9 cellular contexts compared by ENCODE assay signal in the genomic region with DNA sequence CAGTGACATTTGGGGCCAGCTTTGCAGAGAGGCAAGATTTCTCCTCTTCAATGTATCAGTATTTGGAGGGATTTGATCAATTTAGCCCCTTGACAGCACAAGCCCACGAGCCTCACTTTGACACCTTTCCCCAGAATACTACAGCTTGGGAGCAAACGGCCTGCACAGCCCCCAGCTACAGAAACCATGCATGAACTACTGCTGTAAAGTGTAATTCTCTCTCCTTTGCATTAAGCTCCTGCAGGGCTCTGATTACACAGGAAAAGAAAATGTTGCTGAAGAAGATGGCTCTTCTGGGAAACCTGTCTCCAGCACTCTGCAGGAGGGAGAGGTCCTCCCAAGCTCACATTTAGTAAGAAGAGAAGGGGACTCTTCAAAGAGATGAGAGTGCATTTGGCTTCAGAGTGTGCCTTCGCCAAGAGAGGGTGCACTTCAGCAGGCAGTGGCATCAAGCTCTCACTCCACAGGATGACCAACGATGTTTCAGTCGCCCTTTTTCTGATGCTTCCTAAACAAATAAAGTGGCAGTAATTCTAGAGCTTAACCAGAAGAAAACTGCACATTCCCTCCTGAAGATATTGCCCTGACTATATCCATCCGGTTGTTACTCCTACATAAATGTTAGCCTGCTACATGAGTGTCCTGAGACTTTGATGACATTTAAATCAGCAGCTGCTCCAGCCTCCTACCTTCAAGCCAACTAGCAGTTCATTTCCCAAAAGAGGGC.
DNase-seq lines count a peak whose midpoint lies in the region; ATAC-seq and TF ChIP-seq lines count a peak whose summit lies in the region.
"Had no signal": no experiment of that assay in that cellular context is flagged by ENCODE, and none has a peak within 500 bp of the region (broad histone marks: within the 10 kb centered on the region; RNA-seq: fewer than 3 reads in every experiment).

No MANE protein-coding gene starts in this region.

- H3K27me3 Mint-ChIP-seq in activated naive CD8-positive, alpha-beta T cell treated with anti-CD3 and anti-CD28 coated beads, Interleukin-2, amount 50 U/mL, for 24 hours: no peaks in the 10 kb centered on the region
- H3K27me3 Mint-ChIP-seq in type B pancreatic cell: no peaks in the 10 kb centered on the region

- peak overlapping the region; percentile 13 for H3K27ac Mint-ChIP-seq in activated naive CD8-positive, alpha-beta T cell treated with anti-CD3 and anti-CD28 coated beads, Interleukin-2, amount 50 U/mL, for 24 hours
- no peak overlapping the region for H3K27ac Mint-ChIP-seq in type B pancreatic cell

- peaks cover 24% of the 10 kb centered on the region for H3K9me3 Mint-ChIP-seq in activated naive CD8-positive, alpha-beta T cell treated with anti-CD3 and anti-CD28 coated beads, Interleukin-2, amount 50 U/mL, for 24 hours
- peaks cover 11% of the 10 kb centered on the region for H3K9me3 Mint-ChIP-seq in type B pancreatic cell

- DNase-seq in EL (peak; percentile 41), KBM-7 (peak; percentile 46), iPS DF 19.7 (ENCODE audit: low read depth, low spot score) (peak; percentile 17), type B pancreatic cell (ENCODE audit: extremely low spot score, unreplicated experiment) (no peak), activated gamma-delta T cell (lab: John Stamatoyannopoulos, UW) (no peak)
- DNase-seq in activated naive CD8-positive, alpha-beta T cell treated with anti-CD3 and anti-CD28 coated beads, Interleukin-2, amount 50 U/mL, for 24 hours: no peak

- H3K4me1 Mint-ChIP-seq in activated naive CD8-positive, alpha-beta T cell treated with anti-CD3 and anti-CD28 coated beads, Interleukin-2, amount 50 U/mL, for 24 hours: peaks cover 34% of the 10 kb centered on the region
- H3K4me1 Mint-ChIP-seq in type B pancreatic cell (ENCODE audit: unreplicated experiment): peaks cover 7% of the 10 kb centered on the region
- H3K4me1 Mint-ChIP-seq: neural crest cell had no signal

- no peak overlapping the region for H3K4me3 Mint-ChIP-seq in activated naive CD8-positive, alpha-beta T cell treated with anti-CD3 and anti-CD28 coated beads, Interleukin-2, amount 50 U/mL, for 24 hours
- H3K4me3 Mint-ChIP-seq in type B pancreatic cell: no peak overlapping the region
- H3K4me3 Mint-ChIP-seq: neural crest cell had no signal

- TF ChIP-seq CTCF in type B pancreatic cell (conservative IDR thresholded peaks at IDR 0.05): peak; percentile 40

- H3K36me3 Mint-ChIP-seq in activated naive CD8-positive, alpha-beta T cell treated with anti-CD3 and anti-CD28 coated beads, Interleukin-2, amount 50 U/mL, for 24 hours (ENCODE audit: low read depth): peaks cover 6% of the 10 kb centered on the region
- peaks cover under 1% of the 10 kb centered on the region for H3K36me3 Mint-ChIP-seq in type B pancreatic cell

- peak; percentile 53 for ATAC-seq in activated naive CD8-positive, alpha-beta T cell treated with anti-CD3 and anti-CD28 coated beads, Interleukin-2, amount 50 U/mL, for 24 hours
- ATAC-seq in GM21447 (IDR thresholded peaks at IDR 0.05; ENCODE audit: unreplicated experiment) (no peak), HG03378 (IDR thresholded peaks at IDR 0.05; ENCODE audit: unreplicated experiment) (no peak)

- in situ Hi-C loops in KBM-7 (cut with MboI; ENCODE audit: low pct_unique_long_range_greater_than_20kb, low sequenced_read_pairs): no loop called here

Comparison
In these comparisons a context has a peak if more than half of its experiments do, and no peak if none do; other contexts are left out.
1. DNase-seq: peak in EL (single experiment), KBM-7 (single experiment) and iPS DF 19.7 (single experiment); none in activated naive CD8-positive, alpha-beta T cell treated with anti-CD3 and anti-CD28 coated beads, Interleukin-2, amount 50 U/mL, for 24 hours (single experiment), type B pancreatic cell (single experiment) and activated gamma-delta T cell (single experiment).